Comparison of ENCODE assay signal across 33 cellular contexts in the genomic region with DNA sequence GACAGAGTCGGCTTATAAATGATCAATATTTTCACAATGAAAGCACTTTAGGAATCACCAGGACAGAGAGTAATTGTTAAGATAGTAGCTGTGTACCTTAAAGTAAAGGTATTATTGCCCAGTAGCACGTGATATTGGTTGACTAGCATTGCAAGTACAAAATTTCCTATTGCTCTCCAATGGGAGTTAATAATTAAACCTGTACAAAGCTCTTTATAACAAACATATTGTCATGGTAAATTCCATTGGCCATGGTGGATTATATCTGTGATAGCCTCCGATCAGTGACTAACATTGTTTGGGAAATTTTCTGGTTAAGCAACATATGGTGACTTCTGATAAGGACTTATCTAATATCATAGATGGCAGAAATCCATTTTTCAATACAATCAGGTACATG.
"Had no signal": no experiment of that assay in that cellular context is flagged by ENCODE, and none has a peak within 500 bp of the region (broad histone marks: within the 10 kb centered on the region; RNA-seq: fewer than 3 reads in every experiment).

No MANE protein-coding gene starts in this region.

- H3K36me3 ChIP-seq: cardiac muscle cell, SJCRH30, WERI-Rb-1 had no signal

- H3K4me3 ChIP-seq: cardiac muscle cell, SJCRH30, SK-N-MC had no signal

- H3K4me1 ChIP-seq: SJCRH30 had no signal

- DNase-seq: activated CD4-positive, alpha-beta memory T cell treated with anti-CD3 and anti-CD28 coated beads, Interleukin-2, amount 10 ng/mL, durations not matched to agents 7 days and 5 days; activated CD4-positive, alpha-beta T cell treated with anti-CD3 and anti-CD28 coated beads for 1 hour; activated CD4-positive, alpha-beta T cell treated with anti-CD3 and anti-CD28 coated beads for 48 hours; activated CD4-positive, CD25-positive, alpha-beta regulatory T cell; activated CD8-positive, alpha-beta memory T cell treated with anti-CD3 and anti-CD28 coated beads for 24 hours; activated CD8-positive, alpha-beta memory T cell treated with anti-CD3 and anti-CD28 coated beads, Interleukin-2, amount 10 ng/mL, durations not matched to agents 7 days and 5 days; activated CD8-positive, alpha-beta memory T cell treated with anti-CD3 and anti-CD28 coated beads, Interleukin-2, amount 50 U/mL, for 48 hours; activated effector memory CD4-positive, alpha-beta T cell treated with anti-CD3 and anti-CD28 coated beads, Interleukin-2, amount 50 U/mL, for 16 hours; activated naive CD4-positive, alpha-beta T cell; activated naive CD4-positive, alpha-beta T cell treated with anti-CD3 and anti-CD28 coated beads, Interleukin-2, amount 50 U/mL, for 16 hours; activated naive CD8-positive, alpha-beta T cell treated with anti-CD3 and anti-CD28 coated beads for 36 hours; activated T-cell treated with anti-CD3 and anti-CD28 coated beads, Interleukin-2, amount 50 U/mL, for 1 hour; activated T-cell treated with anti-CD3 and anti-CD28 coated beads, Interleukin-2, amount 50 U/mL, for 72 hours; amniotic stem cell; aorta; NCI-H1092 treated with DMSO at 0.1 percent for 48 hours; NCI-H1417 treated with DMSO at 0.1 percent for 48 hours; NCI-H187 treated with DMSO at 0.1 percent for 48 hours; NCI-H2081 treated with DMSO at 0.1 percent for 48 hours; NCI-H226; NCI-H446 treated with DMSO at 0.1 percent for 48 hours; NCI-H524; NCI-H69; SHP77; SJCRH30; T-helper 1 cell; T-helper 2 cell; T-helper 9 cell; WERI-Rb-1 had no signal

- H3K27me3 ChIP-seq: cardiac muscle cell, SJCRH30 had no signal

- ATAC-seq: activated CD8-positive, alpha-beta memory T cell treated with anti-CD3 and anti-CD28 coated beads, Interleukin-2, amount 10 ng/mL, durations not matched to agents 7 days and 5 days; activated T-cell treated with anti-CD3 and anti-CD28 coated beads, Interleukin-2, amount 50 U/mL, for 72 hours; activated T-helper 17 cell treated with anti-CD3 and anti-CD28 coated beads, Interleukin-2, amount 50 U/mL, for 72 hours; Panc1 had no signal

- H3K27ac ChIP-seq: cardiac muscle cell, SJCRH30, SK-N-MC, WERI-Rb-1 had no signal

- H3K9me3 ChIP-seq: SJCRH30 had no signal
